8 cellular contexts compared by ENCODE assay signal in the genomic region with DNA sequence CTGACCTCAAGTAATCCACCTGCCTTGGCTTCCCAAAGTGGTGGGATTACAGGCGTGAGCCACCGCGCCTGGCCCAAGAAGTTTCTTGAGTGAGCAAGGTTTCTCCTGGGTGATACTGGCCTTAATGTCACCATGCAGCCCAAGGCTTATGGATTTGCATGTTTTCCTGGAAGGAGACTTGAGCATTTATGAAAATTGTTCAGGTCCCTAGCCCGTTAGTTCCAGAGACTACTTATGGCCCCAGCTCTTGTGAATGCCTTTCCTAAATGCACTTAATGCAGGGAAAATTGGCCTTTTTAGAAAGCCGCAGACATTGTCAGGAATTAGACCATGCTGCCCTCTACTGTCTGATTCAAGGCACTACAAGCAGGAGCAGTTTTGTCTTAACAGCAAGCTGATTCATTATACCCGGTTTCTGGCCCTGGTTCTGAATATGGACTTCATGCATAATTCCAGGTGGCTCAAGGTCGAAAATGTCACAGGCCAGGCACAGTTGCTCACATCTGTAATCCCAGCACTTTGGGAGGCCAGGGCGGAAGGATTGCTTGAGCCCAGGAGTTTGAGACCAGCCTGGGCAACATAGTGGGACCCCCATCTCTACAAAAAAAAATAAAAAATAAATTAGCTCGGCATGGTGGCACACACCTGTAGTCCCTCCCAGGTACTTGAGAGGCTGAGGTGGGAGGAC.
DNase-seq lines count a peak whose midpoint lies in the region; ATAC-seq and TF ChIP-seq lines count a peak whose summit lies in the region.

No MANE protein-coding gene starts in this region.

- intact Hi-C loops in spleen (cut with DNase I; ENCODE audit: low total_unique reads): loop anchor here (5.0 to 10.0 kb wide), 3 partner anchors 93 to 213 kb away; partner anchors contain the start of genes RSL1D1 and SNX29

- H3K4me1 ChIP-seq in spleen: peaks cover 6 to 20% (median 10%) of the 10 kb centered on the region in 6 donors

- H3K4me3 ChIP-seq in spleen: no peak overlapping the region

- TF ChIP-seq POLR2A in spleen (IDR thresholded peaks at IDR 0.05): no peak

- H3K36me3 ChIP-seq in spleen: peaks cover 0 to 34% (median 12%) of the 10 kb centered on the region in 6 donors

- H3K27ac ChIP-seq in spleen: no peak overlapping the region

- no peaks in the 10 kb centered on the region for H3K9me3 ChIP-seq in spleen

- peak; percentile 86 to 95 (median 93) for TF ChIP-seq CTCF in spleen (IDR thresholded peaks at IDR 0.05 in 8 of 11, conservative IDR thresholded peaks at IDR 0.05 in 3 of 11)

- peak; percentile 78 for DNase-seq in activated effector memory CD4-positive, alpha-beta T cell treated with anti-CD3 and anti-CD28 coated beads, Interleukin-2, amount 50 U/mL, for 16 hours
- no peak for DNase-seq in activated effector memory CD4-positive, alpha-beta T cell treated with Interleukin-2 at 50 U/mL for 16 hours
- DNase-seq in NCI-H1436 treated with DMSO at 0.1 percent for 48 hours (lab: John Stamatoyannopoulos, UW) (peak; percentile 60), SW 1271 (lab: John Stamatoyannopoulos, UW) (peak; percentile 24 to 51), brain pericyte (ENCODE audit: low read depth, low spot score) (peak; percentile 61), iPS-NIHi11 (ENCODE audit: low spot score) (peak; percentile 84), spleen (peak; percentile 64)

- 49 to 54% (median 54%) methylated on average over 9 of the region's 9 CpGs for WGBS in spleen, 5 donors

- H3K27me3 ChIP-seq in spleen (replicated peaks in 1 of 7): no peaks in the 10 kb centered on the region

- ATAC-seq in HG02885 (IDR thresholded peaks at IDR 0.05; ENCODE audit: poor library complexity, unreplicated experiment): no peak
